In the genomic region with DNA sequence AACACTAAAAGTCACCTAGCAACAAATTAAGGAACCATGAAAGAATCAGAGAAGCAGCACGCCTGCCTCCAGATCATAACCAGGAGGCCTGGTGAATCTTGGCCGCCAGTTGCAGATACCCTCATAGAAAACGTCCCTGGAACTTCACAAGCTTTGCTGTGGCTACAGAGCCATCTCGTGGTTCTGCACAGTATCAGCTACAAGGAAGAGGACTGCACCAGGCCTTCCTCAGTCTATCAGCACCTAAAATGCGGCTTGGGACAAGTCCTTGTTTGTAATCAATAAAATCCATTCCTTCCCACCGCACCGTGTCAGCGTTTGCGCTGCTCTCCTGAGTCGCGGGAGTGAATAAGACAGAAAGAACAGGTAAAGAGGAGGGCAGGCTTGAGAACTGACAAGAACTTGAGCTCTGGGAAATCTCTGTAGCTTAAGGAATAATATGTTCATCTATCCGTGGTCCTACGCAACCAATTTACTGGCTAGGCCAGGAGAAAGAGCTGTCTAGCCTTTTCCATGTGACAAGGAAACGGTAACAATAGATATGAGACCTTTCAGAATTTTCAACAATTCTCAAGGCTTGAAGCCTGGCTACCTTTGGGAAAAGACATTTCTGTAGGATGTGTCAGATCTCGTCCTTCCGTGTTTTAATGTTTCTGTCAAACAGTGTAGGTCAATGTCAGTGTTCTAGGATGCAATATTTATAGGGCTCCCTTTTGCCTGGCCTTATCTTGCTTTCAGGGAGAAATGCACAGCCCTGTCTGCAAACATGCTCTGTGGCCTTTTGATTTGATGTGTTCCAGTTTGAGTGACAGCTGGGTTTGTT, we compare ENCODE assay signal across 9 cellular contexts.
DNase-seq lines count a peak whose midpoint lies in the region; ATAC-seq and TF ChIP-seq lines count a peak whose summit lies in the region.
"Had no signal": no experiment of that assay in that cellular context is flagged by ENCODE, and none has a peak within 500 bp of the region (broad histone marks: within the 10 kb centered on the region; RNA-seq: fewer than 3 reads in every experiment).

No MANE protein-coding gene starts in this region.

- no peaks in the 10 kb centered on the region for H3K79me1 ChIP-seq in mesendoderm (ENCODE audit: low read length)

- no CpG with 5 or more reads among the region's 16 CpGs for WGBS in mesendoderm (ENCODE audit: extremely low coverage, insufficient coverage, low lambda C conversion rate)

- H3K36me3 Mint-ChIP-seq in endothelial cell (ENCODE audit: low read depth, unreplicated experiment), result no peaks in the 10 kb centered on the region

- H3K9me3 Mint-ChIP-seq in endothelial cell (ENCODE audit: unreplicated experiment), result no peaks in the 10 kb centered on the region

- ATAC-seq in GM21526 (IDR thresholded peaks at IDR 0.05; ENCODE audit: low FRiP score, unreplicated experiment), result no peak
- ATAC-seq in HG03457 (IDR thresholded peaks at IDR 0.05; ENCODE audit: unreplicated experiment), result no peak
- no peak for ATAC-seq in GM19455 (IDR thresholded peaks at IDR 0.05; ENCODE audit: unreplicated experiment)

- no peak overlapping the region for H3K9ac ChIP-seq in NT2/D1 (ENCODE audit: insufficient read length, low read depth)
- no peak overlapping the region for H3K9ac ChIP-seq in mesendoderm (ENCODE audit: low read length)
- H3K9ac ChIP-seq: BLaER1 had no signal

- H3K56ac ChIP-seq in mesendoderm (ENCODE audit: low read length), result no peak overlapping the region

- no peaks in the 10 kb centered on the region for H3K27me3 ChIP-seq in NT2/D1 (ENCODE audit: insufficient read depth, insufficient read length)
- H3K27me3 ChIP-seq in mesendoderm (ENCODE audit: insufficient read depth, low read length, poor library complexity), result no peaks in the 10 kb centered on the region
- H3K27me3 ChIP-seq: BLaER1 had no signal

- no peak overlapping the region for H2AK5ac ChIP-seq in mesendoderm (ENCODE audit: low read length)

- TF ChIP-seq CTCF in endothelial cell (IDR thresholded peaks at IDR 0.05; ENCODE audit: unreplicated experiment), result no peak

- H2BK15ac ChIP-seq in mesendoderm (replicated peaks; ENCODE audit: low read depth), result no peak overlapping the region

- H3K23ac ChIP-seq in mesendoderm (ENCODE audit: low read length), result no peak overlapping the region

- H2BK5ac ChIP-seq in mesendoderm (ENCODE audit: low read length), result no peak overlapping the region

- H4K5ac ChIP-seq in mesendoderm (ENCODE audit: low read length), result no peak overlapping the region

- H3K4ac ChIP-seq in mesendoderm (ENCODE audit: low read depth, low read length), result no peak overlapping the region

- H4K8ac ChIP-seq in mesendoderm (ENCODE audit: low read depth, low read length), result no peak overlapping the region

- no peak overlapping the region for H3K27ac ChIP-seq in mesendoderm (ENCODE audit: low read depth, low read length)
- H3K27ac ChIP-seq: BLaER1 had no signal

- H3K36me3 ChIP-seq in NT2/D1 (ENCODE audit: insufficient read depth, insufficient read length, low read length) (no peaks in the 10 kb centered on the region), mesendoderm (ENCODE audit: control insufficient read depth, insufficient read depth, low read length) (no peaks in the 10 kb centered on the region)
- H3K36me3 ChIP-seq: BLaER1 had no signal

- no peak overlapping the region for H3K4me3 Mint-ChIP-seq in endothelial cell (ENCODE audit: unreplicated experiment)

- no peak overlapping the region for H2BK120ac ChIP-seq in mesendoderm (ENCODE audit: low read depth, low read length)

- H3K4me1 Mint-ChIP-seq in endothelial cell (ENCODE audit: unreplicated experiment), result peaks cover 9% of the 10 kb centered on the region

- H3K27me3 Mint-ChIP-seq in endothelial cell (ENCODE audit: unreplicated experiment), result peaks cover 8% of the 10 kb centered on the region

- no peak overlapping the region for H3K4me2 ChIP-seq in mesendoderm (ENCODE audit: low read length)
- H3K4me2 ChIP-seq: BLaER1 had no signal

- no peaks in the 10 kb centered on the region for H3K79me2 ChIP-seq in mesendoderm (ENCODE audit: control insufficient read depth, insufficient read depth, low read length)

- peaks cover 3% of the 10 kb centered on the region for H3K4me1 ChIP-seq in NT2/D1 (ENCODE audit: insufficient read depth, insufficient read length)
- H3K4me1 ChIP-seq in mesendoderm (ENCODE audit: control insufficient read depth, low read depth, low read length), result no peaks in the 10 kb centered on the region
- H3K4me1 ChIP-seq: BLaER1 had no signal

- no peak overlapping the region for H3K18ac ChIP-seq in mesendoderm (ENCODE audit: low read length)

- H3K27ac Mint-ChIP-seq in endothelial cell (ENCODE audit: unreplicated experiment), result no peak overlapping the region

- no peaks in the 10 kb centered on the region for H3K9me3 ChIP-seq in NT2/D1 (ENCODE audit: insufficient read depth, low read length)
- H3K9me3 ChIP-seq: BLaER1 had no signal

- DNase-seq in NCI-H524 (lab: John Stamatoyannopoulos, UW) (peak; percentile 10 to 69), NCI-H524 treated with DMSO at 0.1 percent for 48 hours (lab: John Stamatoyannopoulos, UW) (no peak), NT2/D1 (ENCODE audit: low read depth, low spot score) (peak; percentile 42), endothelial cell (ENCODE audit: low spot score) (peak; percentile 48), mesendoderm (peak; percentile 72)

- H3K4me3 ChIP-seq in NT2/D1 (ENCODE audit: insufficient read length, low read depth), result no peak overlapping the region
- no peak overlapping the region for H3K4me3 ChIP-seq in mesendoderm (ENCODE audit: low read length)
- H3K4me3 ChIP-seq: BLaER1 had no signal
